In the genomic region with DNA sequence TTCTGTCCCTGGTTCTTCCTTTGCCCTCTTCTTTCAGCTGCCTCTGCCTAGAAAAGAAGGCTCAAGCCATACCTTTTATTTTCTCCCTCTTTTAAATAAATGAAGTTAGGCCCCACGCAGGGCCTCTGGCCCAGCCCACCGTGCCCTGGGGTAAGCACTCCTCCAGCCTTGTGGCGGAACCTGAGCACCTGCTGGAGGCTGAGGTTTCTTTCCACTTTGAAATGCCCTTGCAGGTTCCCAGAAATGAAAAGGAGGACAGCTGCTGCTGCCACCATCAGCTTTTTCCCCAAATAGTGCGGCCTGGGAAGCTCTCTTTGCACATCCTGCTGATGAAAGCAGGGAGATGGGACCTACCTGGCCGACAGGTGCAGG, we compare ENCODE assay signal across 8 cellular contexts.
A peak's percentile ranks its signal among the peaks of the same experiment; 100 is the strongest.
DNase-seq lines count a peak whose midpoint lies in the region; ATAC-seq and TF ChIP-seq lines count a peak whose summit lies in the region.

No MANE protein-coding gene starts in this region.

- H3K4me2 ChIP-seq in IMR-90 (ENCODE audit: low read depth, low read length) = no peak overlapping the region

- H3K23ac ChIP-seq in IMR-90 (ENCODE audit: low read depth, low read length) = no peak overlapping the region

- peaks cover 73% of the 10 kb centered on the region for H3K4me1 Mint-ChIP-seq in activated T-cell treated with anti-CD3 and anti-CD28 coated beads, Interleukin-2, amount 50 U/mL, for 4 hours (ENCODE audit: low read depth)
- peaks cover 69 to 75% of the 10 kb centered on the region in 2 donors for H3K4me1 Mint-ChIP-seq in effector memory CD8-positive, alpha-beta T cell (ENCODE audit: low read depth in 2 of 2)

- no peak overlapping the region for H3K27ac ChIP-seq in IMR-90 (ENCODE audit: insufficient read depth, low read length)
- H3K27ac ChIP-seq in stomach = peak overlapping the region; percentile 16 to 75 (median 66)
- peak overlapping the region in 1 of 2 donors; percentile 56 for H3K27ac ChIP-seq in uterus

- H3K4me3 ChIP-seq in IMR-90 (ENCODE audit: insufficient read depth, low read depth, low read length) (no peak overlapping the region), stomach (peak overlapping the region in 2 of 4 donors; percentile 9 to 28), uterus (no peak overlapping the region)

- POLR2A ChIA-PET in IMR-90 (lab: Charles Lee; ENCODE audit: unreplicated experiment) = no interaction called here

- H2AK5ac ChIP-seq in IMR-90 (ENCODE audit: low read depth, low read length) = peak overlapping the region; percentile 69

- H2BK15ac ChIP-seq in IMR-90 (ENCODE audit: low read depth, low read length) = no peak overlapping the region

- no peak overlapping the region for H4K91ac ChIP-seq in IMR-90 (ENCODE audit: insufficient read depth, low read depth, low read length)

- 0 out of 2 replicates have a peak overlapping the region, but pooled peaks have one; percentile 40 for H2BK120ac ChIP-seq in IMR-90 (ENCODE audit: low read depth, low read length)

- no peak for TF ChIP-seq RAD21 in IMR-90 (IDR thresholded peaks at IDR 0.05; ENCODE audit: low read length)

- H3K36me3 ChIP-seq in IMR-90 (ENCODE audit: control insufficient read depth, insufficient read depth, low read length) (no peaks in the 10 kb centered on the region), stomach (no peaks in the 10 kb centered on the region), uterus (no peaks in the 10 kb centered on the region)

- peaks cover 17% of the 10 kb centered on the region for H3K4me1 ChIP-seq in IMR-90 (ENCODE audit: control insufficient read depth, insufficient read depth, low read length)
- H3K4me1 ChIP-seq in stomach = peaks cover 34 to 41% (median 41%) of the 10 kb centered on the region in 4 donors
- H3K4me1 ChIP-seq in uterus = peaks cover 0 to 4% of the 10 kb centered on the region in 2 donors

- H3K79me1 ChIP-seq in IMR-90 (ENCODE audit: low read depth in 1 of 2, low read length in 2 of 2) = no peaks in the 10 kb centered on the region; a peak in 1 of 4 replicates

- CTCF ChIA-PET in IMR-90 (lab: Yijun Ruan, JAX) = interaction anchor here (1.3 kb wide), 1 partner anchor 14 kb away, joined by 3 read pairs; no protein-coding TSS in a partner anchor

- H3K9me3 Mint-ChIP-seq in activated T-cell treated with anti-CD3 and anti-CD28 coated beads, Interleukin-2, amount 50 U/mL, for 4 hours = no peaks in the 10 kb centered on the region
- no peaks in the 10 kb centered on the region for H3K9me3 Mint-ChIP-seq in effector memory CD8-positive, alpha-beta T cell

- H3K9ac ChIP-seq in IMR-90 (ENCODE audit: low read depth, low read length) = no peak overlapping the region

- H3K27me3 ChIP-seq in IMR-90 (ENCODE audit: control insufficient read depth, insufficient read depth, low read length) (no peaks in the 10 kb centered on the region), stomach (no peaks in the 10 kb centered on the region), uterus (no peaks in the 10 kb centered on the region)

- no peak overlapping the region for H2BK20ac ChIP-seq in IMR-90 (ENCODE audit: low read depth, low read length)

- peak in 1 of 2 donors; percentile 16 for ATAC-seq in activated T-cell treated with anti-CD3 and anti-CD28 coated beads, Interleukin-2, amount 50 U/mL, for 4 hours
- ATAC-seq in IMR-90 (ENCODE audit: low read depth) = no peak
- peak; percentile 15 for ATAC-seq in effector memory CD8-positive, alpha-beta T cell (replicated peaks)

- in situ Hi-C loops in IMR-90 (cut with MboI; ENCODE audit: low sequenced_read_pairs) = no loop called here

- dilution Hi-C loops in IMR-90 (cut with HindIII; ENCODE audit: low sequenced_read_pairs, unreplicated experiment) = no loop called here

- DNase-seq in activated T-cell treated with anti-CD3 and anti-CD28 coated beads, Interleukin-2, amount 50 U/mL, for 4 hours = no peak
- DNase-seq in activated T-cell treated with anti-CD3 and anti-CD28 coated beads, Interleukin-2, amount 50 U/mL, for 48 hours = no peak
- DNase-seq in IMR-90 = no peak
- no peak for DNase-seq in effector memory CD8-positive, alpha-beta T cell
- DNase-seq in stomach = no peak
- no peak for DNase-seq in stimulated activated CD4-positive, alpha-beta T cell treated with anti-CD3 and anti-CD28 coated beads, Interleukin-4, amount 100 ng/mL, for 4 hours
- no peak for DNase-seq in NAMALWA (ENCODE audit: low spot score)
- DNase-seq in uterus = no peak

- peaks cover under 1% of the 10 kb centered on the region for H3K36me3 Mint-ChIP-seq in activated T-cell treated with anti-CD3 and anti-CD28 coated beads, Interleukin-2, amount 50 U/mL, for 4 hours (ENCODE audit: insufficient read depth)
- peaks cover 22% of the 10 kb centered on the region for H3K36me3 Mint-ChIP-seq in effector memory CD8-positive, alpha-beta T cell (ENCODE audit: insufficient read depth)

- no TSS peak for BruUV-seq in IMR-90 (replicated peaks; lab: Mats Ljungman, UMichigan)

- no peaks in the 10 kb centered on the region for H3K9me3 ChIP-seq in IMR-90 (ENCODE audit: control insufficient read depth, insufficient read depth, low read length)
- no peaks in the 10 kb centered on the region for H3K9me3 ChIP-seq in stomach
- no peaks in the 10 kb centered on the region for H3K9me3 ChIP-seq in uterus

- intact Hi-C loops in IMR-90 (cut with micrococcal nuclease) = no loop called here
- intact Hi-C loops in stomach (cut with DNase I; ENCODE audit: low total_unique reads) = no loop called here
- intact Hi-C loops in uterus (cut with DNase I; ENCODE audit: low total_unique reads) = no loop called here

- H3K56ac ChIP-seq in IMR-90 (ENCODE audit: extremely low read depth, insufficient read depth, low read length) = no peak overlapping the region

- H2AK9ac ChIP-seq in IMR-90 (replicated peaks; ENCODE audit: low read depth, low read length, poor library complexity) = no peak overlapping the region

- peak overlapping the region; percentile 15 for H3K4me3 Mint-ChIP-seq in activated T-cell treated with anti-CD3 and anti-CD28 coated beads, Interleukin-2, amount 50 U/mL, for 4 hours
- peak overlapping the region; percentile 71 to 73 for H3K4me3 Mint-ChIP-seq in effector memory CD8-positive, alpha-beta T cell

- no peak overlapping the region for H2BK5ac ChIP-seq in IMR-90 (ENCODE audit: low read depth, low read length, poor library complexity, severe bottlenecking)

- TF ChIP-seq EP300 in stomach (IDR thresholded peaks at IDR 0.05) = no peak

- H3K4ac ChIP-seq in IMR-90 (ENCODE audit: low read depth, low read length) = peak overlapping the region; percentile 60; the same call in 1 of the 2 replicates

- TF ChIP-seq CTCF in IMR-90 (conservative IDR thresholded peaks at IDR 0.05; ENCODE audit: low read depth, low read length) (no peak), stomach (IDR thresholded peaks at IDR 0.05) (no peak), uterus (IDR thresholded peaks at IDR 0.05) (no peak)

- TF ChIP-seq POLR2A in IMR-90 (IDR thresholded peaks at IDR 0.05; ENCODE audit: low read depth, low read length) = no peak
- no peak for TF ChIP-seq POLR2A in stomach (IDR thresholded peaks at IDR 0.05)
- TF ChIP-seq POLR2A in uterus (IDR thresholded peaks at IDR 0.05) = no peak

- no peak overlapping the region for H4K5ac ChIP-seq in IMR-90 (ENCODE audit: low read depth, low read length)

- H4K8ac ChIP-seq in IMR-90 (ENCODE audit: low read depth in 2 of 2, low read length in 2 of 2) = no peak overlapping the region

- H3K9me1 ChIP-seq in IMR-90 (ENCODE audit: insufficient read depth, low read length) = peaks cover 17% of the 10 kb centered on the region; the same call in 1 of the 2 replicates

- H3K27me3 Mint-ChIP-seq in activated T-cell treated with anti-CD3 and anti-CD28 coated beads, Interleukin-2, amount 50 U/mL, for 4 hours (ENCODE audit: low read depth) = no peaks in the 10 kb centered on the region
- H3K27me3 Mint-ChIP-seq in effector memory CD8-positive, alpha-beta T cell = no peaks in the 10 kb centered on the region

- H2AFZ ChIP-seq in IMR-90 (replicated peaks; ENCODE audit: low read length, poor library complexity) = peak overlapping the region; percentile 83

- 0 out of 2 replicates have a peak overlapping the region, but pooled peaks have one; percentile 0 for H3K14ac ChIP-seq in IMR-90 (replicated peaks; ENCODE audit: low read depth, low read length)

- peak overlapping the region; percentile 94 for H3K27ac Mint-ChIP-seq in effector memory CD8-positive, alpha-beta T cell

- no peaks in the 10 kb centered on the region for H4K20me1 ChIP-seq in IMR-90 (ENCODE audit: insufficient read depth, low read length)

- no peak overlapping the region for H3K18ac ChIP-seq in IMR-90 (ENCODE audit: low read depth, low read length)

- 87% methylated on average over 3 of the region's 5 CpGs; no CpG with 5 or more reads in 1 of the 2 experiments for WGBS in IMR-90 (ENCODE audit: extremely low coverage in 2 of 2, insufficient read length in 1 of 2), 2 experiments
- 52 to 75% (median 60%) methylated on average over 5 of the region's 5 CpGs for WGBS in stomach, 5 donors

TF ChIP-seq in IMR-90, 13 proteins besides CTCF, POLR2A, EP300 and RAD21:
- TF ChIP-seq CHD1 (IDR thresholded peaks at IDR 0.05; ENCODE audit: low read depth, low read length) (no peak), MAFK (IDR thresholded peaks at IDR 0.05; ENCODE audit: low read depth, low read length) (no peak), SMC3 (IDR thresholded peaks at IDR 0.05; ENCODE audit: low read depth, low read length) (no peak), BHLHE40 (IDR thresholded peaks at IDR 0.05; ENCODE audit: low read depth, low read length) (no peak), CEBPB (IDR thresholded peaks at IDR 0.05; ENCODE audit: low read depth, low read length) (no peak), MXI1 (IDR thresholded peaks at IDR 0.05; ENCODE audit: borderline replicate concordance, low read depth, low read length) (no peak), NFE2L2 (IDR thresholded peaks at IDR 0.05; ENCODE audit: low read depth, low read length) (no peak)
- TF ChIP-seq, protein P1, sequence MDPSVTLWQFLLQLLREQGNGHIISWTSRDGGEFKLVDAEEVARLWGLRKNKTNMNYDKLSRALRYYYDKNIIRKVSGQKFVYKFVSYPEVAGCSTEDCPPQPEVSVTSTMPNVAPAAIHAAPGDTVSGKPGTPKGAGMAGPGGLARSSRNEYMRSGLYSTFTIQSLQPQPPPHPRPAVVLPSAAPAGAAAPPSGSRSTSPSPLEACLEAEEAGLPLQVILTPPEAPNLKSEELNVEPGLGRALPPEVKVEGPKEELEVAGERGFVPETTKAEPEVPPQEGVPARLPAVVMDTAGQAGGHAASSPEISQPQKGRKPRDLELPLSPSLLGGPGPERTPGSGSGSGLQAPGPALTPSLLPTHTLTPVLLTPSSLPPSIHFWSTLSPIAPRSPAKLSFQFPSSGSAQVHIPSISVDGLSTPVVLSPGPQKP (IDR thresholded peaks at IDR 0.05; ENCODE audit: borderline replicate concordance, low read depth, low read length) = no peak
- TF ChIP-seq, protein P2, sequence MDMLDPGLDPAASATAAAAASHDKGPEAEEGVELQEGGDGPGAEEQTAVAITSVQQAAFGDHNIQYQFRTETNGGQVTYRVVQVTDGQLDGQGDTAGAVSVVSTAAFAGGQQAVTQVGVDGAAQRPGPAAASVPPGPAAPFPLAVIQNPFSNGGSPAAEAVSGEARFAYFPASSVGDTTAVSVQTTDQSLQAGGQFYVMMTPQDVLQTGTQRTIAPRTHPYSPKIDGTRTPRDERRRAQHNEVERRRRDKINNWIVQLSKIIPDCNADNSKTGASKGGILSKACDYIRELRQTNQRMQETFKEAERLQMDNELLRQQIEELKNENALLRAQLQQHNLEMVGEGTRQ (IDR thresholded peaks at IDR 0.05; ENCODE audit: low read depth, low read length) = no peak
TF ChIP-seq in IMR-90: peak in this region for 0.
